Comparison of ENCODE assay signal across 12 cellular contexts in the genomic region with DNA sequence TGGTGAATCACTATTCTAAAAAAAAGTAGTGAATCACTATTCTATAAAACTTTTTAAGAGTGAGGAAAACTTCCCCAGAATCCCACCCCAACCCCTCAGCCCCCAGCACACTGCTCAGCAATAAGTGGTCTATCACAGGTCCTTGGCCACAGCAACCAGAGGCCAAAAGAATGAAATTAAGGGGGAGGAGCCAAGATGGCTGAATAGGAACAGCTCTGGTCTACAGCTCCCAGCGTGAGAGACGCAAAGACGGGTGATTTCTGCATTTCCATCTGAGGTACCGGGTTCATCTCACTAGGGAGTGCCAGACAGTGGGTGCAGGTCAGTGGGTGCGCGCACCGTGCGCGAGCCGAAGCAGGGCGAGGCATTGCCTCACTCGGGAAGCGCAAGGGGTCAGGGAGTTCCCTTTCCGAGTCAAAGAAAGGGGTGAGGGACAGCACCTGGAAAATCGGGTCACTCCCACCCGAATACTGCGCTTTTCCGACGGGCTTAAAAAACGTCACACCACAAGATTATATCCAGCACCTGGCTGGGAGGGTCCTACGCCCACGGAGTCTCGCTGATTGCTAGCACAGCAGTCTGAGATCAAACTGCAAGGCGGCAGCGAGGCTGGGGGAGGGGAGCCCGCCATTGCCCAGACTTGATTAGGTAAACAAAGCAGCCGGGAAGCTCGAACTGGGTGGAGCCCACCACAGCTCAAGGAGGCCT. TPM values are rescaled to one million over a fixed set of nuclear protein-coding genes. Genes with fewer than 3 reads are reported as not detected.
"Had no signal": no experiment of that assay in that cellular context is flagged by ENCODE, and none has a peak within 500 bp of the region (broad histone marks: within the 10 kb centered on the region; RNA-seq: fewer than 3 reads in every experiment).

No MANE protein-coding gene starts in this region.

RNA-seq across cellular contexts. Expression of gene DRD1, which starts 46.2 kb away (rescaled TPM):
- total RNA-seq: activated B cell treated with CpG ODN at 0.5 μM for 24 hours; activated CD8-positive, alpha-beta T cell treated with anti-CD3 and anti-CD28 coated beads for 36 hours; activated T-helper 17 cell treated with anti-CD3 and anti-CD28 coated beads, Interleukin-2, amount 50 U/mL, for 72 hours; esophagus mucosa; mammary epithelial cell; naive thymus-derived CD4-positive, alpha-beta T cell; osteocyte; T-cell; T-helper 2 cell treated with Interferon-gamma antibody and Interleukin-4, amounts not matched to agents 100 ng/mL and 5 ng/mL, for 36 hours; vagina had no signal
- polyA plus RNA-seq: heart left ventricle; immature natural killer cell; mammary epithelial cell; naive thymus-derived CD4-positive, alpha-beta T cell had no signal
